ENCODE assay signal across 1 cellular context in genomic region chrX:118637997-118638396, GRCh38.
TF ChIP-seq lines count a peak whose summit lies in the region.

No MANE protein-coding gene starts in this region.

TF ChIP-seq in neural cell, 6 proteins besides CTCF, POLR2A, EP300 and RAD21 (continued from another document):
- TF ChIP-seq REST (IDR thresholded peaks at IDR 0.05; ENCODE audit: borderline replicate concordance) (no peak), TAF1 (IDR thresholded peaks at IDR 0.05; ENCODE audit: low read depth) (no peak)
